8 cellular contexts compared by ENCODE assay signal in the genomic region with DNA sequence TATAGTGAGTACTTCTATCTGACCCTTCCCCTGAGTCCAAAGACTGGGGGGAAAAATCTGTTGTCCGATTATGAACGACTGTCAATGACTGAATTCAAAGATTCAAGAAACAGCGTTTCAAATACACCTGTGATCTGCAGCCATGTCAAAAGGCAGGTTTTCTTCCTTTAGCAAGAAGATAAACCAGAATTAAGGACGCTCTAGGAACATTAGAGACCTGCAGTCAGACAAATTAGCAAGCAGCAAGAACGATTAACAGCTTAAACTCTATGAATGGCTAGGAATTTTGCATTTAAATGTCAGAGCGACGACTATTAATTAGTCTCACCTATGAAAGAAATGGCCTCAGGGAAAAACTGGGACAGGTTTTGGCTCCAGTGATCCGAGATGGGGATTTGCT. TPM values are rescaled to one million over a fixed set of nuclear protein-coding genes. Genes with fewer than 3 reads are reported as not detected.
A peak's percentile ranks its signal among the peaks of the same experiment; 100 is the strongest.
DNase-seq lines count a peak whose midpoint lies in the region; ATAC-seq and TF ChIP-seq lines count a peak whose summit lies in the region.

No MANE protein-coding gene starts in this region.

- DNase-seq in GM23338 (ENCODE audit: low spot score), result peak; percentile 61
- no peak for DNase-seq in SJSA1 (ENCODE audit: low read depth in 1 of 2, low spot score in 2 of 2)
- no peak for DNase-seq in fibroblast of pulmonary artery (ENCODE audit: low read depth)
- no peak for DNase-seq in psoas muscle
- DNase-seq in GM03348 (ENCODE audit: low spot score), result no peak
- no peak for DNase-seq in NCI-H1436 treated with DMSO at 0.1 percent for 48 hours (lab: John Stamatoyannopoulos, UW)
- DNase-seq in C1 segment of cervical spinal cord (lab: John Stamatoyannopoulos, UW), result no peak

- H2AFZ ChIP-seq in GM23338, result no peak overlapping the region

- peaks cover 48% of the 10 kb centered on the region for H3K4me1 Mint-ChIP-seq in GM23338

- H3K27ac ChIP-seq in GM23338 (ENCODE audit: low read depth) (peak overlapping the region; percentile 56), SJSA1 (no peak overlapping the region), psoas muscle (peak overlapping the region; percentile 85)

- H3K9me3 ChIP-seq in SJSA1 (replicated peaks) (no peaks in the 10 kb centered on the region), psoas muscle (no peaks in the 10 kb centered on the region)

- peaks cover 34% of the 10 kb centered on the region; the same call in 1 of the 2 replicates for H3F3A ChIP-seq in GM23338 (replicated peaks; ENCODE audit: low read depth)

- ATAC-seq in GM23338 (no peak), psoas muscle (no peak), GM21526 (IDR thresholded peaks at IDR 0.05; ENCODE audit: low FRiP score, unreplicated experiment) (no peak)

- H3K79me2 ChIP-seq in GM23338 (replicated peaks; ENCODE audit: insufficient read depth), result peaks cover 44% of the 10 kb centered on the region

- H4K20me1 ChIP-seq in GM23338 (replicated peaks; ENCODE audit: insufficient read depth), result peaks cover 18% of the 10 kb centered on the region; the same call in 1 of the 2 replicates

- TF ChIP-seq CTCF in GM23338 (conservative IDR thresholded peaks at IDR 0.05; ENCODE audit: low read depth in 2 of 2) (no peak), fibroblast of pulmonary artery (IDR thresholded peaks at IDR 0.05; ENCODE audit: low read length, missing control alignments) (no peak), psoas muscle (IDR thresholded peaks at IDR 0.05) (no peak)

- H3K4me1 ChIP-seq in GM23338 (ENCODE audit: insufficient read depth) (peaks cover 47% of the 10 kb centered on the region), SJSA1 (replicated peaks) (peaks cover 35% of the 10 kb centered on the region), psoas muscle (peaks cover 15% of the 10 kb centered on the region)

- intact Hi-C loops in psoas muscle (cut with DNase I), result loop anchor here in 1 of 2 donors (5.0 kb wide), 2 partner anchors 177 to 298 kb away; a partner anchor contains a TSS

- H3K27me3 ChIP-seq in GM23338 (ENCODE audit: insufficient read depth) (peaks cover 29% of the 10 kb centered on the region), SJSA1 (replicated peaks) (no peaks in the 10 kb centered on the region), psoas muscle (ENCODE audit: insufficient read depth in 3 of 3, low read length in 2 of 3) (peaks cover 0 to 83% (median 32%) of the 10 kb centered on the region in 3 donors)

- H3K4me2 ChIP-seq in GM23338, result peak overlapping the region; percentile 73

- H3K36me3 ChIP-seq in GM23338 (ENCODE audit: insufficient read depth) (peaks cover 20% of the 10 kb centered on the region), SJSA1 (peaks cover 50% of the 10 kb centered on the region), psoas muscle (ENCODE audit: insufficient read depth in 1 of 2, low read depth in 1 of 2) (peaks cover 0 to 14% of the 10 kb centered on the region in 2 donors)

- H3K4me3 Mint-ChIP-seq in GM23338, result peak overlapping the region; percentile 96

- peaks cover 14% of the 10 kb centered on the region for H3K9me3 Mint-ChIP-seq in GM23338

- H3K27ac Mint-ChIP-seq in GM23338, result peak overlapping the region; percentile 99

- no peaks in the 10 kb centered on the region for H3K9me2 ChIP-seq in GM23338 (ENCODE audit: insufficient read depth)

- WGBS in psoas muscle, 3 donors, result 11 to 22% (median 14%) methylated on average over 8 of the region's 8 CpGs

- H3K36me3 Mint-ChIP-seq in GM23338 (ENCODE audit: low read depth), result peaks cover 57% of the 10 kb centered on the region

- peaks cover 53% of the 10 kb centered on the region for H3K27me3 Mint-ChIP-seq in GM23338 (ENCODE audit: insufficient read depth, low read depth, poor library complexity)

- peak overlapping the region; percentile 59 for H3K4me3 ChIP-seq in GM23338
- peak overlapping the region; percentile 56 for H3K4me3 ChIP-seq in SJSA1
- H3K4me3 ChIP-seq in fibroblast of pulmonary artery (replicated peaks; ENCODE audit: low read depth, low read length), result peak overlapping the region; percentile 98
- peak overlapping the region; percentile 77 for H3K4me3 ChIP-seq in psoas muscle

TF ChIP-seq in GM23338, 12 proteins besides CTCF, POLR2A, EP300 and RAD21 (continues in another document):
- TF ChIP-seq POLR2AphosphoS5 (IDR thresholded peaks at IDR 0.05; ENCODE audit: low read depth) (peak; percentile 38; the same call in 1 of the 2 replicates), CREB1 (CRISPR knock-in tag; IDR thresholded peaks at IDR 0.05; ENCODE audit: low read depth) (no peak), ZNF114 (CRISPR knock-in tag; IDR thresholded peaks at IDR 0.05) (no peak), EZH2 (IDR thresholded peaks at IDR 0.05; ENCODE audit: low read depth, unreplicated experiment) (no peak), STAT1 (IDR thresholded peaks at IDR 0.05; ENCODE audit: unreplicated experiment) (no peak), NANOG (IDR thresholded peaks at IDR 0.05; ENCODE audit: borderline replicate concordance) (peak; percentile 94), ZNF331 (CRISPR knock-in tag; IDR thresholded peaks at IDR 0.05; ENCODE audit: low read depth) (no peak), JUNB (IDR thresholded peaks at IDR 0.05; ENCODE audit: unreplicated experiment) (no peak), EZH2phosphoT487 (IDR thresholded peaks at IDR 0.05; ENCODE audit: unreplicated experiment) (no peak)
- TF ChIP-seq, protein P1, sequence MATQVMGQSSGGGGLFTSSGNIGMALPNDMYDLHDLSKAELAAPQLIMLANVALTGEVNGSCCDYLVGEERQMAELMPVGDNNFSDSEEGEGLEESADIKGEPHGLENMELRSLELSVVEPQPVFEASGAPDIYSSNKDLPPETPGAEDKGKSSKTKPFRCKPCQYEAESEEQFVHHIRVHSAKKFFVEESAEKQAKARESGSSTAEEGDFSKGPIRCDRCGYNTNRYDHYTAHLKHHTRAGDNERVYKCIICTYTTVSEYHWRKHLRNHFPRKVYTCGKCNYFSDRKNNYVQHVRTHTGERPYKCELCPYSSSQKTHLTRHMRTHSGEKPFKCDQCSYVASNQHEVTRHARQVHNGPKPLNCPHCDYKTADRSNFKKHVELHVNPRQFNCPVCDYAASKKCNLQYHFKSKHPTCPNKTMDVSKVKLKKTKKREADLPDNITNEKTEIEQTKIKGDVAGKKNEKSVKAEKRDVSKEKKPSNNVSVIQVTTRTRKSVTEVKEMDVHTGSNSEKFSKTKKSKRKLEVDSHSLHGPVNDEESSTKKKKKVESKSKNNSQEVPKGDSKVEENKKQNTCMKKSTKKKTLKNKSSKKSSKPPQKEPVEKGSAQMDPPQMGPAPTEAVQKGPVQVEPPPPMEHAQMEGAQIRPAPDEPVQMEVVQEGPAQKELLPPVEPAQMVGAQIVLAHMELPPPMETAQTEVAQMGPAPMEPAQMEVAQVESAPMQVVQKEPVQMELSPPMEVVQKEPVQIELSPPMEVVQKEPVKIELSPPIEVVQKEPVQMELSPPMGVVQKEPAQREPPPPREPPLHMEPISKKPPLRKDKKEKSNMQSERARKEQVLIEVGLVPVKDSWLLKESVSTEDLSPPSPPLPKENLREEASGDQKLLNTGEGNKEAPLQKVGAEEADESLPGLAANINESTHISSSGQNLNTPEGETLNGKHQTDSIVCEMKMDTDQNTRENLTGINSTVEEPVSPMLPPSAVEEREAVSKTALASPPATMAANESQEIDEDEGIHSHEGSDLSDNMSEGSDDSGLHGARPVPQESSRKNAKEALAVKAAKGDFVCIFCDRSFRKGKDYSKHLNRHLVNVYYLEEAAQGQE (IDR thresholded peaks at IDR 0.05; ENCODE audit: unreplicated experiment), result no peak
- TF ChIP-seq, protein P2, sequence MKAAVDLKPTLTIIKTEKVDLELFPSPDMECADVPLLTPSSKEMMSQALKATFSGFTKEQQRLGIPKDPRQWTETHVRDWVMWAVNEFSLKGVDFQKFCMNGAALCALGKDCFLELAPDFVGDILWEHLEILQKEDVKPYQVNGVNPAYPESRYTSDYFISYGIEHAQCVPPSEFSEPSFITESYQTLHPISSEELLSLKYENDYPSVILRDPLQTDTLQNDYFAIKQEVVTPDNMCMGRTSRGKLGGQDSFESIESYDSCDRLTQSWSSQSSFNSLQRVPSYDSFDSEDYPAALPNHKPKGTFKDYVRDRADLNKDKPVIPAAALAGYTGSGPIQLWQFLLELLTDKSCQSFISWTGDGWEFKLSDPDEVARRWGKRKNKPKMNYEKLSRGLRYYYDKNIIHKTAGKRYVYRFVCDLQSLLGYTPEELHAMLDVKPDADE (IDR thresholded peaks at IDR 0.05), result peak; percentile 35

RNA-seq across cellular contexts. Expression of a gene that starts 2.0 kb away (rescaled TPM):
- 153 and 191 TPM in 2 replicates for total RNA-seq in GM23338 (2014; rRNA removed; shearing (Covaris generic))
- polyA plus RNA-seq in GM23338 (2016; fragmentation: Nextera tagmentation; extraction: Ambion mirVana) (100 and 117 TPM in 2 replicates), psoas muscle (10 to 100 TPM in 1 of 3 donors, 1 to 10 TPM in 2; 5.0 to 15.5 (median 7.1) TPM)
- 10.3 and 11.0 TPM in 2 replicates for total RNA-seq in SJSA1 (2014; rRNA removed; shearing (Covaris generic))
- total RNA-seq in psoas muscle, result 10 to 100 TPM; 10.5 to 27.0 (median 13.3) TPM
